1 cellular context compared by ENCODE assay signal in the genomic region with DNA sequence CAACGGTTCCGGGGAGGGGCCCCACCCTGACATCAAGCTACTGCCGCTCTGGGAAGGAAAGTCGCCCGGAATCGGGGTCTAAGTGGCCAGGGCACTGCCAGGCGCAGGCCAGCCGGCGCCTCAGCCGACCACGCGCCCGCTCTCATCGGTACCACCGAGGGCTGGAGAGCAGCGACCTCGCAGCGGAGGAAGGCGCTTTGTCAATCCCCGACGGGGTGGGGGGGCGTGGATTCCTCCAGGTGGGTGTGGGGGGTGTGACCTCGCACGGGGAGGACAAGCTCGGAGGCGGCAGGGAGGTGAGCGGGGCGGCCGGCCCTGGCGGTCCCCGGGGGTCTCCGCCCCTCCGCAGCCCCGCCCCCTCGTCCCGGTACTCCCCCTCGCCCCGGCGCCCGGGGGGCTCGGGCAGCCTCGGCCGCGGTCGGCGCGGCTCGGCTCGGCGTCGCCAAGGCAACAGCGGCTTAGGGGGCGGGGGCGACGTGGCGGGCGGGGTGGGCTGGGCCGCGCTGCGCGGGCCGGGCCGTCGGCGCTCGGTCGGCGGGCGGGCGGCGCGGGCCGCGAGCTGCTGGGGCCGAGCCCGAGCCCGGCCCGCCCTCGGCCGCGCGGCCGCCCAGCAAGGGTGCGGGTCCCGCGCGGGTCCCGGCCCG.
TF ChIP-seq lines count a peak whose summit lies in the region.

No MANE protein-coding gene starts in this region.

TF ChIP-seq in HepG2, 621 proteins besides CTCF, POLR2A, EP300 and RAD21 (continued from another document):
- TF ChIP-seq TBL1XR1 (IDR thresholded peaks at IDR 0.05; ENCODE audit: borderline replicate concordance, low read length, partially characterized antibody), result no peak
- no peak for TF ChIP-seq PAX8 (CRISPR knock-in tag; IDR thresholded peaks at IDR 0.05; ENCODE audit: borderline replicate concordance)
- no peak for TF ChIP-seq BRCA1 (CRISPR knock-in tag; IDR thresholded peaks at IDR 0.05)
- TF ChIP-seq, protein P1, sequence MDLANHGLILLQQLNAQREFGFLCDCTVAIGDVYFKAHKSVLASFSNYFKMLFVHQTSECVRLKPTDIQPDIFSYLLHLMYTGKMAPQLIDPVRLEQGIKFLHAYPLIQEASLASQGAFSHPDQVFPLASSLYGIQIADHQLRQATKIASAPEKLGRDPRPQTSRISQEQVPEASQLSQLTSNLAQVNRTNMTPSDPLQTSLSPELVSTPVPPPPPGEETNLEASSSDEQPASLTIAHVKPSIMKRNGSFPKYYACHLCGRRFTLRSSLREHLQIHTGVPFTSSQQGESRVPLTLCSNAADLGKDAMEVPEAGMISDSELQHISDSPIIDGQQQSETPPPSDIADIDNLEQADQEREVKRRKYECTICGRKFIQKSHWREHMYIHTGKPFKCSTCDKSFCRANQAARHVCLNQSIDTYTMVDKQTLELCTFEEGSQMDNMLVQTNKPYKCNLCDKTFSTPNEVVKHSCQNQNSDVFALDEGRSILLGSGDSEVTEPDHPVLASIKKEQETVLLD (CRISPR knock-in tag; IDR thresholded peaks at IDR 0.05; ENCODE audit: low read depth), result no peak
- no peak for TF ChIP-seq ZMYM3 (CRISPR knock-in tag; IDR thresholded peaks at IDR 0.05)
- TF ChIP-seq ETV6 (CRISPR knock-in tag; conservative IDR thresholded peaks at IDR 0.05), result no peak
- TF ChIP-seq ZNF34 (CRISPR knock-in tag; IDR thresholded peaks at IDR 0.05; ENCODE audit: borderline replicate concordance), result no peak
- TF ChIP-seq, protein P2, sequence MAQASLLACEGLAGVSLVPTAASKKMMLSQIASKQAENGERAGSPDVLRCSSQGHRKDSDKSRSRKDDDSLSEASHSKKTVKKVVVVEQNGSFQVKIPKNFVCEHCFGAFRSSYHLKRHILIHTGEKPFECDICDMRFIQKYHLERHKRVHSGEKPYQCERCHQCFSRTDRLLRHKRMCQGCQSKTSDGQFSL (CRISPR knock-in tag; IDR thresholded peaks at IDR 0.05), result no peak
- TF ChIP-seq ZNF251 (CRISPR knock-in tag; IDR thresholded peaks at IDR 0.05), result no peak
